1 cellular context compared by ENCODE assay signal in genomic region chr7:5394264-5395105, GRCh38.
TF ChIP-seq lines count a peak whose summit lies in the region.

No MANE protein-coding gene starts in this region.

TF ChIP-seq in HepG2, 621 proteins besides CTCF, POLR2A, EP300 and RAD21 (continued from another document):
- no peak for TF ChIP-seq PRDM15 (CRISPR knock-in tag; IDR thresholded peaks at IDR 0.05)
